Comparison of ENCODE assay signal across 30 cellular contexts in genomic region chr13:98906746-98907502, GRCh38.
"Had no signal": no experiment of that assay in that cellular context is flagged by ENCODE, and none has a peak within 500 bp of the region (broad histone marks: within the 10 kb centered on the region; RNA-seq: fewer than 3 reads in every experiment).

No MANE protein-coding gene starts in this region.

- DNase-seq: activated CD4-positive, alpha-beta memory T cell treated with anti-CD3 and anti-CD28 coated beads, Interleukin-2, amount 10 ng/mL, durations not matched to agents 7 days and 5 days; activated CD4-positive, alpha-beta T cell treated with anti-CD3 and anti-CD28 coated beads for 1 hour; activated CD4-positive, alpha-beta T cell treated with anti-CD3 and anti-CD28 coated beads for 4 hours; activated CD4-positive, alpha-beta T cell treated with anti-CD3 and anti-CD28 coated beads, Interleukin-2, amount 10 ng/mL, durations not matched to agents 7 days and 5 days; activated CD4-positive, alpha-beta T cell treated with anti-CD3 and anti-CD28 coated beads, Interleukin-2, amount 50 U/mL, for 4 hours; activated CD4-positive, CD25-positive, alpha-beta regulatory T cell; activated CD8-positive, alpha-beta memory T cell treated with anti-CD3 and anti-CD28 coated beads, Interleukin-2, amount 50 U/mL, for 48 hours; activated gamma-delta T cell; activated naive CD4-positive, alpha-beta T cell; activated naive CD4-positive, alpha-beta T cell treated with anti-CD3 and anti-CD28 coated beads, Interleukin-2, amount 10 ng/mL, durations not matched to agents 7 days and 5 days; activated naive CD8-positive, alpha-beta T cell treated with anti-CD3 and anti-CD28 coated beads, Interleukin-2, amount 10 ng/mL, durations not matched to agents 7 days and 5 days; activated T-cell treated with anti-CD3 and anti-CD28 coated beads for 4 hours; activated T-cell treated with anti-CD3 and anti-CD28 coated beads, Interleukin-2, amount 50 U/mL, for 24 hours; activated T-cell treated with anti-CD3 and anti-CD28 coated beads, Interleukin-2, amount 50 U/mL, for 72 hours; central memory CD4-positive, alpha-beta T cell; cerebellar nuclear complex; effector CD4-positive, alpha-beta T cell; effector memory CD8-positive, alpha-beta T cell; foreskin fibroblast; head of caudate nucleus; T-cell; T-helper 2 cell had no signal

- ATAC-seq: activated naive CD4-positive, alpha-beta T cell treated with anti-CD3 and anti-CD28 coated beads, Interleukin-2, amount 50 U/mL, for 72 hours; activated T-cell treated with anti-CD3 and anti-CD28 coated beads, Interleukin-2, amount 50 U/mL, for 72 hours; effector memory CD8-positive, alpha-beta T cell; T-cell had no signal

- H3K4me3 Mint-ChIP-seq: activated CD4-positive, alpha-beta memory T cell treated with anti-CD3 and anti-CD28 coated beads, Interleukin-2, amount 10 ng/mL, durations not matched to agents 7 days and 5 days; activated CD4-positive, alpha-beta T cell treated with anti-CD3 and anti-CD28 coated beads, Interleukin-2, amount 10 ng/mL, durations not matched to agents 7 days and 5 days; activated naive CD4-positive, alpha-beta T cell treated with anti-CD3 and anti-CD28 coated beads, Interleukin-2, amount 10 ng/mL, durations not matched to agents 7 days and 5 days; activated naive CD8-positive, alpha-beta T cell treated with anti-CD3 and anti-CD28 coated beads, Interleukin-2, amount 10 ng/mL, durations not matched to agents 7 days and 5 days; activated T-cell treated with anti-CD3 and anti-CD28 coated beads, Interleukin-2, amount 50 U/mL, for 24 hours; activated T-cell treated with anti-CD3 and anti-CD28 coated beads, Interleukin-2, amount 50 U/mL, for 72 hours; brain; dendritic cell treated with granulocyte-macrophage colony-stimulating factor and Interleukin-4, amounts not matched to agents 40 ng/mL and 50 ng/mL, for 4 days; effector memory CD8-positive, alpha-beta T cell; T-cell had no signal

- H3K27me3 Mint-ChIP-seq: activated CD4-positive, alpha-beta memory T cell treated with anti-CD3 and anti-CD28 coated beads, Interleukin-2, amount 10 ng/mL, durations not matched to agents 7 days and 5 days; activated CD4-positive, alpha-beta T cell treated with anti-CD3 and anti-CD28 coated beads, Interleukin-2, amount 10 ng/mL, durations not matched to agents 7 days and 5 days; activated naive CD4-positive, alpha-beta T cell treated with anti-CD3 and anti-CD28 coated beads, Interleukin-2, amount 10 ng/mL, durations not matched to agents 7 days and 5 days; activated naive CD8-positive, alpha-beta T cell treated with anti-CD3 and anti-CD28 coated beads, Interleukin-2, amount 10 ng/mL, durations not matched to agents 7 days and 5 days; activated T-cell treated with anti-CD3 and anti-CD28 coated beads, Interleukin-2, amount 50 U/mL, for 24 hours; brain; effector memory CD8-positive, alpha-beta T cell; T-cell had no signal

- H3K4me1 Mint-ChIP-seq: brain had no signal

- H3K36me3 ChIP-seq: breast epithelium had no signal

- H3K27ac Mint-ChIP-seq: activated CD4-positive, alpha-beta T cell treated with anti-CD3 and anti-CD28 coated beads, Interleukin-2, amount 10 ng/mL, durations not matched to agents 7 days and 5 days; activated naive CD4-positive, alpha-beta T cell treated with anti-CD3 and anti-CD28 coated beads, Interleukin-2, amount 10 ng/mL, durations not matched to agents 7 days and 5 days; activated naive CD8-positive, alpha-beta T cell treated with anti-CD3 and anti-CD28 coated beads, Interleukin-2, amount 10 ng/mL, durations not matched to agents 7 days and 5 days; brain; dendritic cell treated with granulocyte-macrophage colony-stimulating factor and Interleukin-4, amounts not matched to agents 40 ng/mL and 50 ng/mL, for 4 days; effector memory CD8-positive, alpha-beta T cell had no signal

- H3K27me3 ChIP-seq: ascending aorta, breast epithelium, cardiac muscle cell had no signal

- H3K4me3 ChIP-seq: ascending aorta, breast epithelium, cardiac muscle cell, coronary artery had no signal

- H3K4me1 ChIP-seq: breast epithelium had no signal

- H3K27ac ChIP-seq: ascending aorta, breast epithelium, cardiac muscle cell, coronary artery, epithelial cell of prostate had no signal

- H3K9me3 Mint-ChIP-seq: activated CD4-positive, alpha-beta memory T cell treated with anti-CD3 and anti-CD28 coated beads, Interleukin-2, amount 10 ng/mL, durations not matched to agents 7 days and 5 days; activated naive CD4-positive, alpha-beta T cell treated with anti-CD3 and anti-CD28 coated beads, Interleukin-2, amount 10 ng/mL, durations not matched to agents 7 days and 5 days; activated naive CD8-positive, alpha-beta T cell treated with anti-CD3 and anti-CD28 coated beads, Interleukin-2, amount 10 ng/mL, durations not matched to agents 7 days and 5 days; activated T-cell treated with anti-CD3 and anti-CD28 coated beads, Interleukin-2, amount 50 U/mL, for 24 hours; activated T-cell treated with anti-CD3 and anti-CD28 coated beads, Interleukin-2, amount 50 U/mL, for 72 hours; brain; dendritic cell treated with granulocyte-macrophage colony-stimulating factor and Interleukin-4, amounts not matched to agents 40 ng/mL and 50 ng/mL, for 4 days; effector memory CD8-positive, alpha-beta T cell; T-cell had no signal

- H3K9me3 ChIP-seq: ascending aorta, breast epithelium had no signal
